14 cellular contexts compared by ENCODE assay signal in the genomic region with DNA sequence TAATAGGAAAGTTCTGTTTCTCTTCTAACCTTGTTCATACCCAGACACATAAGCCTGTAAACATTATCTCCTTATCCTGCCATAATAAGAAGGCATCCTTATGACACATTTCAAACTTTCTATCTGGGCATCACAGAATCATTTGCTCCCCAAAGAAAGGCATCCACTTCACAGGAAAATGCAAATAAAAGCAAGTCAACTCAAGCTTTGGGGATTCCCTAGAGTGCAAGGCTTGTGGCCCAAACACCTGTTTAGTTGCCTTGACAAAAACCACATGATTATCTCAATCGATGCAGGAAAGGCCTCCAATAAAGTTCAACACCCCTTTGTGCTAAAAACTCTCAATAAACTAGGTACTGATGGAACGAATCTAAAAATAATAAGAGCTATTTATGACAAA.
DNase-seq lines count a peak whose midpoint lies in the region; ATAC-seq and TF ChIP-seq lines count a peak whose summit lies in the region.
"Had no signal": no experiment of that assay in that cellular context is flagged by ENCODE, and none has a peak within 500 bp of the region (broad histone marks: within the 10 kb centered on the region; RNA-seq: fewer than 3 reads in every experiment).

No MANE protein-coding gene starts in this region.

- DNase-seq in GM10266 (ENCODE audit: extremely low spot score) (peak; percentile 2), GDM1 (lab: John Stamatoyannopoulos, UW) (no peak), HCEC 1CT (no peak), RKO (ENCODE audit: low spot score) (no peak)
- DNase-seq in stimulated activated CD4-positive, alpha-beta T cell treated with anti-CD3 and anti-CD28 coated beads, Interleukin-2, amount 100 ng/mL, for 24 hours: no peak
- DNase-seq: ACHN; activated CD4-positive, alpha-beta T cell treated with anti-CD3 and anti-CD28 coated beads for 48 hours; activated gamma-delta T cell treated with Interleukin-2 at 50 U/mL for 16 hours; DMS79 treated with DMSO at 0.1 percent for 48 hours; NCI-H526 treated with DMSO at 0.1 percent for 48 hours; SK-N-SH had no signal

- TF ChIP-seq CTCF in GM10266 (IDR thresholded peaks at IDR 0.05; ENCODE audit: control insufficient read depth, insufficient read depth, low read depth, missing control alignments): no peak

- ATAC-seq in GM19328 (IDR thresholded peaks at IDR 0.05; ENCODE audit: unreplicated experiment) (peak; percentile 85), HG02623 (IDR thresholded peaks at IDR 0.05; ENCODE audit: unreplicated experiment) (peak; percentile 90), HG03342 (IDR thresholded peaks at IDR 0.05; ENCODE audit: unreplicated experiment) (peak; percentile 94)
